ENCODE assay signal across 19 cellular contexts in genomic region chr4:137949746-137950145, GRCh38.
"Had no signal": no experiment of that assay in that cellular context is flagged by ENCODE, and none has a peak within 500 bp of the region (broad histone marks: within the 10 kb centered on the region; RNA-seq: fewer than 3 reads in every experiment).

No MANE protein-coding gene starts in this region.

- H3K4me3 ChIP-seq: coronary artery, lung, right lobe of liver, smooth muscle cell, stomach had no signal

- H3K36me3 ChIP-seq: neutrophil, right lobe of liver, stomach had no signal

- H3K79me2 ChIP-seq: parathyroid adenoma had no signal

- ATAC-seq: activated T-helper 17 cell treated with anti-CD3 and anti-CD28 coated beads, Interleukin-2, amount 50 U/mL, for 72 hours; left lobe of liver; natural killer cell treated with Interleukin-12 subunit alpha and Interleukin-12 subunit beta and Interleukin-15 and Interleukin-18, amount 100 ng/mL, for 72 hours; right lobe of liver; stimulated activated effector memory CD8-positive, alpha-beta T cell treated with anti-CD3 and anti-CD28 coated beads, Interleukin-12 subunit alpha, Interleukin-12 subunit beta, amount 100 ng/mL, for 72 hours had no signal

- H2AFZ ChIP-seq: parathyroid adenoma had no signal

- H3K4me1 ChIP-seq: parathyroid adenoma, right lobe of liver, stomach had no signal

- H3K9me3 ChIP-seq: neutrophil, right lobe of liver, stomach had no signal

- H3K27me3 ChIP-seq: neutrophil, right lobe of liver, stomach had no signal

- H3K27ac ChIP-seq: coronary artery, neutrophil, parathyroid adenoma, right lobe of liver, stomach had no signal

- H3K9ac ChIP-seq: parathyroid adenoma had no signal

- DNase-seq: activated CD4-positive, alpha-beta memory T cell treated with anti-CD3 and anti-CD28 coated beads for 36 hours; activated CD4-positive, alpha-beta T cell treated with anti-CD3 and anti-CD28 coated beads for 4 hours; activated naive CD4-positive, alpha-beta T cell treated with Interleukin-2 at 50 U/mL for 16 hours; activated naive CD8-positive, alpha-beta T cell treated with anti-CD3 and anti-CD28 coated beads, Interleukin-2, amount 10 ng/mL, durations not matched to agents 7 days and 5 days; activated T-cell treated with anti-CD3 and anti-CD28 coated beads, Interleukin-2, amount 50 U/mL, for 1 hour; hypothalamus; kidney; right lobe of liver; stimulated activated CD4-positive, alpha-beta T cell treated with anti-CD3 and anti-CD28 coated beads, Interleukin-4, amount 100 ng/mL, for 24 hours; stomach had no signal

- H3K4me2 ChIP-seq: smooth muscle cell had no signal
